In genomic region chr3:126472277-126473006, GRCh38 we compare ENCODE assay signal across 8 cellular contexts. TPM values are rescaled to one million over a fixed set of nuclear protein-coding genes. Genes with fewer than 3 reads are reported as not detected.
DNase-seq lines count a peak whose midpoint lies in the region; ATAC-seq and TF ChIP-seq lines count a peak whose summit lies in the region.

No MANE protein-coding gene starts in this region.

- H3K79me2 ChIP-seq in DND-41 (ENCODE audit: insufficient read depth, low read length) = peaks cover 79% of the 10 kb centered on the region
- peaks cover 77% of the 10 kb centered on the region for H3K79me2 ChIP-seq in Loucy (ENCODE audit: insufficient read depth, low read length)
- H3K79me2 ChIP-seq in SU-DHL-6 (ENCODE audit: insufficient read depth, low read length) = peaks cover 31% of the 10 kb centered on the region

- H3K4me2 ChIP-seq in DND-41 (ENCODE audit: insufficient read depth, low read length) (peak overlapping the region; percentile 89), Loucy (ENCODE audit: low read depth, low read length, poor library complexity, severe bottlenecking) (peak overlapping the region; percentile 94), SU-DHL-6 (ENCODE audit: low read depth, low read length, poor library complexity, severe bottlenecking) (peak overlapping the region; percentile 35)

- DNase-seq in DND-41 = no peak
- no peak for DNase-seq in esophagus squamous epithelium (lab: John Stamatoyannopoulos, UW)
- DNase-seq in uterus = peak; percentile 55 to 62
- no peak for DNase-seq in activated gamma-delta T cell treated with Interleukin-2 at 50 U/mL for 16 hours

- ATAC-seq in DND-41 (ENCODE audit: insufficient read depth, low read depth) (no peak), GM19463 (IDR thresholded peaks at IDR 0.05; ENCODE audit: unreplicated experiment) (no peak)

- TF ChIP-seq CTCF in DND-41 (IDR thresholded peaks at IDR 0.05; ENCODE audit: borderline replicate concordance, extremely low read depth, low read length, poor library complexity, severe bottlenecking) (no peak), Loucy (conservative IDR thresholded peaks at IDR 0.05; ENCODE audit: low read length) (peak; percentile 33), SU-DHL-6 (IDR thresholded peaks at IDR 0.05; ENCODE audit: insufficient read depth, low read length, poor library complexity, severe bottlenecking) (no peak), esophagus squamous epithelium (IDR thresholded peaks at IDR 0.05) (peak in 1 of 6 experiments; percentile 13), uterus (IDR thresholded peaks at IDR 0.05) (peak in 1 of 4 experiments; percentile 11)

- H3K9ac ChIP-seq in DND-41 (ENCODE audit: low read depth, low read length) (peak overlapping the region; percentile 90), Loucy (ENCODE audit: low read depth, low read length, poor library complexity, severe bottlenecking) (peak overlapping the region; percentile 90), SU-DHL-6 (ENCODE audit: low read length) (no peak overlapping the region), mucosa of stomach (ENCODE audit: low read length) (peak overlapping the region; percentile 31)

- H3K9me3 ChIP-seq in DND-41 (ENCODE audit: insufficient read depth, low read length, severe bottlenecking) (no peaks in the 10 kb centered on the region), Loucy (ENCODE audit: insufficient read depth, low read depth, low read length) (no peaks in the 10 kb centered on the region), SU-DHL-6 (ENCODE audit: insufficient read depth, low read length) (no peaks in the 10 kb centered on the region), esophagus squamous epithelium (no peaks in the 10 kb centered on the region), mucosa of stomach (ENCODE audit: control insufficient read depth, low read length) (no peaks in the 10 kb centered on the region), uterus (no peaks in the 10 kb centered on the region)

- peaks cover 74% of the 10 kb centered on the region for H4K20me1 ChIP-seq in DND-41 (ENCODE audit: insufficient read depth, low read length)
- peaks cover 75% of the 10 kb centered on the region for H4K20me1 ChIP-seq in Loucy (ENCODE audit: insufficient read depth, low read length, poor library complexity, severe bottlenecking)
- H4K20me1 ChIP-seq in SU-DHL-6 (ENCODE audit: low read depth, low read length) = no peaks in the 10 kb centered on the region

- H3K27me3 ChIP-seq in DND-41 (ENCODE audit: insufficient read depth, low read length, poor library complexity) = no peaks in the 10 kb centered on the region
- H3K27me3 ChIP-seq in Loucy (ENCODE audit: insufficient read depth, low read length, poor library complexity, severe bottlenecking) = no peaks in the 10 kb centered on the region
- no peaks in the 10 kb centered on the region for H3K27me3 ChIP-seq in SU-DHL-6 (ENCODE audit: low read length)
- no peaks in the 10 kb centered on the region for H3K27me3 ChIP-seq in esophagus squamous epithelium
- no peaks in the 10 kb centered on the region for H3K27me3 ChIP-seq in mucosa of stomach (ENCODE audit: control insufficient read depth, insufficient read depth, low read length)
- no peaks in the 10 kb centered on the region for H3K27me3 ChIP-seq in uterus

- H3K4me3 ChIP-seq in DND-41 (ENCODE audit: low read depth in 1 of 2, low read length in 2 of 2) = peak overlapping the region in 1 of 2 experiments; percentile 47; a peak in 2 of 4 replicates
- H3K4me3 ChIP-seq in Loucy (ENCODE audit: low read length, poor library complexity, severe bottlenecking) = peak overlapping the region; percentile 81
- no peak overlapping the region for H3K4me3 ChIP-seq in SU-DHL-6 (ENCODE audit: insufficient read depth, low read length, poor library complexity, severe bottlenecking)
- H3K4me3 ChIP-seq in esophagus squamous epithelium = peak overlapping the region in 2 of 4 donors; percentile 75 to 92
- peak overlapping the region; percentile 7 for H3K4me3 ChIP-seq in mucosa of stomach (ENCODE audit: low read length)
- peak overlapping the region in 1 of 2 donors; percentile 91 for H3K4me3 ChIP-seq in uterus

- 0 out of 2 replicates have a peak overlapping the region, but pooled peaks have one; percentile 15 for H3K27ac ChIP-seq in DND-41 (ENCODE audit: low read length)
- H3K27ac ChIP-seq in SU-DHL-6 (ENCODE audit: low read depth, low read length) = no peak overlapping the region
- H3K27ac ChIP-seq in esophagus squamous epithelium = peak overlapping the region; percentile 52 to 68 (median 62)
- H3K27ac ChIP-seq in uterus = peak overlapping the region in 1 of 2 donors; percentile 6

- H3F3A ChIP-seq in Loucy (ENCODE audit: low read depth) = peaks cover 1% of the 10 kb centered on the region; the same call in 1 of the 2 replicates
- no peaks in the 10 kb centered on the region for H3F3A ChIP-seq in SU-DHL-6 (ENCODE audit: insufficient read depth)

- intact Hi-C loops in esophagus squamous epithelium (cut with DNase I) (no loop called here), uterus (cut with DNase I; ENCODE audit: low total_unique reads) (no loop called here)

- peaks cover 46% of the 10 kb centered on the region for H3K4me1 ChIP-seq in DND-41 (ENCODE audit: insufficient read depth, low read length)
- peaks cover 66% of the 10 kb centered on the region for H3K4me1 ChIP-seq in Loucy (ENCODE audit: insufficient read depth, low read length, poor library complexity, severe bottlenecking)
- peaks cover 35 to 63% (median 36%) of the 10 kb centered on the region in 3 donors for H3K4me1 ChIP-seq in esophagus squamous epithelium
- peaks cover 22% of the 10 kb centered on the region for H3K4me1 ChIP-seq in mucosa of stomach (ENCODE audit: control insufficient read depth, insufficient read depth, low read length)
- H3K4me1 ChIP-seq in uterus = peaks cover 20 to 21% of the 10 kb centered on the region in 2 donors

- peaks cover 70% of the 10 kb centered on the region for H3K36me3 ChIP-seq in DND-41 (ENCODE audit: insufficient read depth, low read length)
- H3K36me3 ChIP-seq in Loucy (ENCODE audit: insufficient read depth, low read length) = peaks cover 42% of the 10 kb centered on the region
- H3K36me3 ChIP-seq in SU-DHL-6 (ENCODE audit: low read length) = peaks cover 3% of the 10 kb centered on the region; the same call in 1 of the 2 replicates
- peaks cover 21 to 44% (median 31%) of the 10 kb centered on the region in 3 donors for H3K36me3 ChIP-seq in esophagus squamous epithelium
- H3K36me3 ChIP-seq in mucosa of stomach (ENCODE audit: control insufficient read depth, insufficient read depth, low read length) = peaks cover 27% of the 10 kb centered on the region
- no peaks in the 10 kb centered on the region for H3K36me3 ChIP-seq in uterus

- H3K9me2 ChIP-seq in Loucy (replicated peaks; ENCODE audit: low read depth, low read length) (no peaks in the 10 kb centered on the region), SU-DHL-6 (replicated peaks; ENCODE audit: insufficient read depth, low read length) (no peaks in the 10 kb centered on the region)

- 17 to 32% methylated on average over 8 of the region's 8 CpGs for WGBS in esophagus squamous epithelium, 2 donors

- no peak for TF ChIP-seq POLR2A in esophagus squamous epithelium (IDR thresholded peaks at IDR 0.05)
- no peak for TF ChIP-seq POLR2A in uterus (IDR thresholded peaks at IDR 0.05)

- no peak overlapping the region for H2AFZ ChIP-seq in DND-41 (ENCODE audit: low read depth, low read length)
- H2AFZ ChIP-seq in Loucy (ENCODE audit: low read length) = no peak overlapping the region
- H2AFZ ChIP-seq in SU-DHL-6 (ENCODE audit: low read depth, low read length, severe bottlenecking) = no peak overlapping the region

RNA-seq across cellular contexts. Expression of gene ZXDC, which starts 3.2 kb away (rescaled TPM):
- total RNA-seq in esophagus squamous epithelium = 10 to 100 TPM; 16.0 to 34.5 (median 27.3) TPM
- total RNA-seq in uterus = 10 to 100 TPM; 18.5 to 57.9 (median 33.5) TPM

RNA-seq across cellular contexts. Expression of gene UROC1, which starts 45.1 kb away (rescaled TPM):
- total RNA-seq in esophagus squamous epithelium (not detected), uterus (under 1 TPM in 1 of 4 donors, not detected in 3; 0.07 TPM)

RNA-seq across cellular contexts. Expression of gene CHST13, which starts 51.5 kb away (rescaled TPM):
- total RNA-seq in esophagus squamous epithelium = under 1 TPM in 2 of 4 donors, not detected in 2; 0.23 to 0.95 TPM
- under 1 TPM in 2 of 4 donors, not detected in 2; 0.24 to 0.62 TPM for total RNA-seq in uterus

Comparison
In these comparisons a context has a peak if more than half of its experiments do, and no peak if none do; other contexts are left out.
1. DNase-seq: peak in uterus (2 of 2); none in DND-41 (single experiment), esophagus squamous epithelium (single experiment) and activated gamma-delta T cell treated with Interleukin-2 at 50 U/mL for 16 hours (single experiment).
2. H3K4me2 ChIP-seq: peak in every context shown above with its lines; median percentile 94 in Loucy; 89 in DND-41; 35 in SU-DHL-6.